ENCODE assay signal across 1 cellular context in genomic region chr14:104879983-104880565, GRCh38.
TF ChIP-seq lines count a peak whose summit lies in the region.

No MANE protein-coding gene starts in this region.

TF ChIP-seq in HepG2, 621 proteins besides CTCF, POLR2A, EP300 and RAD21:
- TF ChIP-seq AGO2 (optimal IDR thresholded peaks at IDR 0.05; ENCODE audit: low read depth, low read length) (peak; percentile 37), NR2F6 (IDR thresholded peaks at IDR 0.05) (no peak), NR2F6 (CRISPR knock-in tag; IDR thresholded peaks at IDR 0.05) (no peak)
